Comparison of ENCODE assay signal across 12 cellular contexts in the genomic region with DNA sequence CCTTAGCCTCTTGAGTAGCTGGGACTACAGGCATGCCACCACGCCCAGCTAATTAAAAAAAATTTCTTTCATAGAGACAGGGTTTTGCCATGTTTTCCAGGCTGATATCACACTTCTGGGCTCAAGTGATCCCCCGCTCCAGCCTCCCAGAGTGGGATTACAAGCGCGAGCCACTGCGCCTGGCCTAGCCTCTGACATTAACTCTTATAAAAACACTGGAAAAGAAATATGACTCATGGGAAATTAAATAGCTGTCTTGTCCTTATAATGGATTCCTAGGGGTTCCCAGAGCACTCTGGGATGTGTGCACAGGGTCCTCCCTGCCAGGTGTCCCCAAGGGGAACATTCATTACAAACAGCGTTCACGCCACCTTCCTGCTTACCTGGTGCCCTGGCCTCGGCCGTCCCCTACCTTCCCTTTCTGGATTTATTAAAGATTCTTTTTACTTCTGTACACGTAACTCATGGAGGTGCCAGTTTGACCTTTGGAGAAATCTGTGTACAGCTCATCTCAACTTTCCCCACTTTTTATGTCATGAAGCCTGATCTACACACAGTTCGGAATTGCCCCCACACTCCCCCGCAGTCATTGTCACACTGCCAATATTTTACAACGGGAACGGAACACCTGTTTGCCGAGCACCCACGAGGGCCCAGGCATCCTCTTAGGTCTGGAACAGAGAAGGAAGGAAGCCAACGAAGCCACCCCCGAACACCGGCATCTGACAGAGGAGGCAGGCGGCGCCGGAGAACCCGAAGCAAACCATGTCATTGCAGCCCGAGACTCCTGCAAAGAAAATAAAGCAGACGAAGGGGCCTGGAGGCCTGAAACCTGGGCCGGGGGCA. TPM values are rescaled to one million over a fixed set of nuclear protein-coding genes. Genes with fewer than 3 reads are reported as not detected.
DNase-seq lines count a peak whose midpoint lies in the region; ATAC-seq, FAIRE-seq and TF ChIP-seq lines count a peak whose summit lies in the region.
"Had no signal": no experiment of that assay in that cellular context is flagged by ENCODE, and none has a peak within 500 bp of the region (broad histone marks: within the 10 kb centered on the region; RNA-seq: fewer than 3 reads in every experiment).

No MANE protein-coding gene starts in this region.

- H3K79me2 ChIP-seq in SK-N-SH (ENCODE audit: insufficient read depth) (no peaks in the 10 kb centered on the region), HepG2 (ENCODE audit: insufficient read depth, low read length) (no peaks in the 10 kb centered on the region)

- POLR2A ChIA-PET in SK-N-SH (lab: Yijun Ruan, JAX), result no interaction called here
- POLR2A ChIA-PET in HepG2 (lab: Yijun Ruan, JAX), result no interaction called here

- peak overlapping the region; percentile 40 for H3K4me3 Mint-ChIP-seq in stimulated activated memory B cell treated with anti-CD40 and anti-IgM and Interleukin-4, amounts not matched to agents 10 μg/mL and 1 μg/mL and 100 μg/mL, for 72 hours

- H3K27me3 Mint-ChIP-seq in stimulated activated memory B cell treated with anti-CD40 and anti-IgM and Interleukin-4, amounts not matched to agents 10 μg/mL and 1 μg/mL and 100 μg/mL, for 72 hours, result peaks cover 15% of the 10 kb centered on the region

- ATAC-seq in SK-N-SH treated with all-trans-retinoic acid at 6 μM for 48 hours, result peak; percentile 45
- no peak for ATAC-seq in stimulated activated memory B cell treated with anti-CD40 and anti-IgM and Interleukin-4, amounts not matched to agents 10 μg/mL and 1 μg/mL and 100 μg/mL, for 72 hours
- ATAC-seq in GM21423 (IDR thresholded peaks at IDR 0.05; ENCODE audit: unreplicated experiment), result no peak
- ATAC-seq in HepG2, result no peak
- ATAC-seq in GM18868 (IDR thresholded peaks at IDR 0.05; ENCODE audit: unreplicated experiment), result no peak

- CTCF ChIA-PET in SK-N-SH (lab: Yijun Ruan, JAX), result no interaction called here
- CTCF ChIA-PET in HepG2 (lab: Yijun Ruan, JAX; ENCODE audit: low intra/inter-chr PET ratio, low total read pairs), result no interaction called here

- DNase-seq in SK-N-SH (no peak), iris pigment epithelial cell (ENCODE audit: low read depth) (peak; percentile 16), HepG2 (ENCODE audit: low spot score) (no peak)
- peak; percentile 61 for DNase-seq in activated CD4-positive, alpha-beta T cell treated with anti-CD3 and anti-CD28 coated beads for 48 hours
- DNase-seq: ACHN, NCI-H510A treated with DMSO at 0.1 percent for 48 hours had no signal

- H3K4me2 ChIP-seq in SK-N-SH (no peak overlapping the region), HepG2 (ENCODE audit: low read depth, low read length) (no peak overlapping the region)

- H3K9me3 Mint-ChIP-seq in stimulated activated memory B cell treated with anti-CD40 and anti-IgM and Interleukin-4, amounts not matched to agents 10 μg/mL and 1 μg/mL and 100 μg/mL, for 72 hours, result peaks cover 3% of the 10 kb centered on the region

- H3F3A ChIP-seq in SK-N-SH (replicated peaks; ENCODE audit: insufficient read depth), result peaks cover 12% of the 10 kb centered on the region

- no peaks in the 10 kb centered on the region for H4K20me1 ChIP-seq in SK-N-SH (ENCODE audit: insufficient read depth)
- H4K20me1 ChIP-seq in HepG2 (ENCODE audit: insufficient read depth, low read length), result no peaks in the 10 kb centered on the region

- intact Hi-C loops in HepG2 (cut with micrococcal nuclease; ENCODE audit: unreplicated experiment), result no loop called here

- 83% methylated on average over 26 of the region's 26 CpGs for WGBS in SK-N-SH (ENCODE audit: low lambda C conversion rate)
- WGBS in HepG2 (ENCODE audit: low lambda C conversion rate), result 56% methylated on average over 26 of the region's 26 CpGs

- peaks cover 0 to 12% of the 10 kb centered on the region in 2 experiments; a peak in 2 of 4 replicates for H3K4me1 ChIP-seq in SK-N-SH (ENCODE audit: control insufficient read depth in 1 of 2, insufficient read depth in 2 of 2, low read depth in 1 of 2, low read length in 1 of 2)
- H3K4me1 ChIP-seq in HepG2 (ENCODE audit: insufficient read depth, low read length), result peaks cover 50% of the 10 kb centered on the region

- in situ Hi-C loops in HepG2 (cut with HindIII; ENCODE audit: extremely low pct_ligation_motif_present, low pct_unique_long_range_greater_than_20kb), result no loop called here

- no peak overlapping the region for H3K27ac ChIP-seq in SK-N-SH (ENCODE audit: low read depth in 2 of 2, low read length in 1 of 2)
- no peak overlapping the region for H3K27ac ChIP-seq in HepG2 (ENCODE audit: extremely low read length, insufficient read depth, low read length)
- H3K27ac ChIP-seq: HL-60, prostate gland had no signal

- no peaks in the 10 kb centered on the region for H3K9me2 ChIP-seq in SK-N-SH

- no peaks in the 10 kb centered on the region for H3K36me3 Mint-ChIP-seq in stimulated activated memory B cell treated with anti-CD40 and anti-IgM and Interleukin-4, amounts not matched to agents 10 μg/mL and 1 μg/mL and 100 μg/mL, for 72 hours

- FAIRE-seq in HepG2 (lab: Jason Lieb, UNC), result no peak

- TF ChIP-seq POLR2A in HepG2 (IDR thresholded peaks at IDR 0.05; ENCODE audit: insufficient read depth in 1 of 2, low read depth in 2 of 2, low read length in 2 of 2), result no peak

- BruUV-seq in HepG2 (replicated peaks; lab: Mats Ljungman, UMichigan), result no TSS peak

- H3K27me3 ChIP-seq in SK-N-SH (ENCODE audit: insufficient read depth) (no peaks in the 10 kb centered on the region), HepG2 (ENCODE audit: control insufficient read depth in 1 of 2, insufficient read depth in 2 of 2, low read length in 2 of 2) (peaks cover 2 to 19% of the 10 kb centered on the region in 2 experiments; a peak in 3 of 5 replicates)

- TF ChIP-seq CTCF in SK-N-SH (IDR thresholded peaks at IDR 0.05), result no peak
- no peak for TF ChIP-seq CTCF in HepG2 (CRISPR knock-in tag; IDR thresholded peaks at IDR 0.05)

- TF ChIP-seq RAD21 in SK-N-SH (IDR thresholded peaks at IDR 0.05; ENCODE audit: low read length), result no peak
- TF ChIP-seq RAD21 in HepG2 (CRISPR knock-in tag; IDR thresholded peaks at IDR 0.05), result no peak

- H3K36me3 ChIP-seq in SK-N-SH (replicated peaks in 1 of 2; ENCODE audit: control insufficient read depth in 1 of 2, insufficient read depth in 2 of 2, low read length in 1 of 2), result no peaks in the 10 kb centered on the region
- H3K36me3 ChIP-seq in HepG2 (replicated peaks in 1 of 2; ENCODE audit: control insufficient read depth in 1 of 2, insufficient read depth in 2 of 2, low read length in 2 of 2), result no peaks in the 10 kb centered on the region
- H3K36me3 ChIP-seq: prostate gland had no signal

- H3K9me3 ChIP-seq in SK-N-SH (no peaks in the 10 kb centered on the region), HepG2 (ENCODE audit: low read length) (no peaks in the 10 kb centered on the region)
- H3K9me3 ChIP-seq: prostate gland had no signal

- H2AFZ ChIP-seq in SK-N-SH (ENCODE audit: low read depth) (no peak overlapping the region), HepG2 (ENCODE audit: low read length) (no peak overlapping the region)

- H3K9ac ChIP-seq in SK-N-SH (no peak overlapping the region), HepG2 (ENCODE audit: insufficient read depth, low read depth, low read length) (no peak overlapping the region)

- TF ChIP-seq EP300 in SK-N-SH (IDR thresholded peaks at IDR 0.05; ENCODE audit: borderline replicate concordance in 1 of 2, low read depth in 1 of 2, low read length in 1 of 2) (no peak), HepG2 (IDR thresholded peaks at IDR 0.05; ENCODE audit: low read depth in 2 of 2, low read length in 2 of 2) (no peak), HepG2 (CRISPR knock-in tag; IDR thresholded peaks at IDR 0.05; ENCODE audit: borderline replicate concordance) (no peak)

- H3K27ac Mint-ChIP-seq in stimulated activated memory B cell treated with anti-CD40 and anti-IgM and Interleukin-4, amounts not matched to agents 10 μg/mL and 1 μg/mL and 100 μg/mL, for 72 hours, result peak overlapping the region; percentile 73

- H3K4me1 Mint-ChIP-seq in stimulated activated memory B cell treated with anti-CD40 and anti-IgM and Interleukin-4, amounts not matched to agents 10 μg/mL and 1 μg/mL and 100 μg/mL, for 72 hours, result peaks cover 8% of the 10 kb centered on the region

- H3K4me3 ChIP-seq in SK-N-SH (ENCODE audit: low read depth in 2 of 2, low read length in 1 of 2) (no peak overlapping the region), HepG2 (replicated peaks in 1 of 3; ENCODE audit: insufficient read depth in 1 of 3, low read depth in 2 of 3, low read length in 3 of 3) (no peak overlapping the region)
- H3K4me3 ChIP-seq: prostate gland had no signal

TF ChIP-seq in SK-N-SH, 30 proteins besides CTCF, POLR2A, EP300 and RAD21 (continues in another document):
- TF ChIP-seq MEF2A (IDR thresholded peaks at IDR 0.05; ENCODE audit: borderline replicate concordance, low read depth), result no peak

TF ChIP-seq in HepG2, 621 proteins besides CTCF, POLR2A, EP300 and RAD21 (continues in another document):
- no peak for TF ChIP-seq KDM5A (IDR thresholded peaks at IDR 0.05; ENCODE audit: borderline replicate concordance, low read length)

RNA-seq across cellular contexts. Expression of gene MEAK7, which starts 39.7 kb away (rescaled TPM):
- polyA plus RNA-seq in SK-N-SH (2012; rRNA removed) (11.9 and 19.0 TPM in 2 replicates), HepG2 (2011; rRNA removed) (11.8 and 12.0 TPM in 2 replicates)
- 9.7 and 12.5 TPM in 2 replicates for polyA plus RNA-seq in SK-N-SH (2012; cell fraction: cytosol; rRNA removed)
- 23.7 and 24.7 TPM in 2 replicates for polyA plus RNA-seq in SK-N-SH (2012; cell fraction: nucleus; rRNA removed)
- 14.7 and 17.4 TPM in 2 replicates for total RNA-seq in HepG2 (2016; rRNA removed; fragmentation: Illumina TruSeq; extraction: Trizol)
- total RNA-seq in HepG2 (2016; cell fraction: cytosol; rRNA removed; fragmentation: Illumina TruSeq; extraction: Trizol; ENCODE audit: low read depth), result 1.0 and 1.5 TPM in 2 replicates
- 14.3 and 19.5 TPM in 2 replicates for total RNA-seq in HepG2 (2016; cell fraction: insoluble cytoplasmic fraction; rRNA removed; fragmentation: Illumina TruSeq; extraction: Trizol)
- 3.8 and 4.1 TPM in 2 replicates for total RNA-seq in HepG2 (2016; cell fraction: membrane; rRNA removed; fragmentation: Illumina TruSeq; extraction: Trizol)
- total RNA-seq in HepG2 (2016; cell fraction: nucleus; rRNA removed; fragmentation: Illumina TruSeq; extraction: Trizol), result 13.9 and 16.3 TPM in 2 replicates
- polyA plus RNA-seq in HepG2 (2011; cell fraction: cytosol; rRNA removed), result 10.9 and 11.8 TPM in 2 replicates
- 13.6 and 14.0 TPM in 2 replicates for polyA plus RNA-seq in HepG2 (2011; cell fraction: nucleus; rRNA removed)
- polyA plus RNA-seq in HepG2 (2012), result 6.9 and 8.1 TPM in 2 replicates
- polyA plus RNA-seq in HepG2 (2016; cell fraction: cytosol; fragmentation: Illumina TruSeq; extraction: Trizol; ENCODE audit: low read depth), result 0.46 and 0.59 TPM in 2 replicates
- 10.6 and 11.4 TPM in 2 replicates for polyA plus RNA-seq in HepG2 (2016; cell fraction: insoluble cytoplasmic fraction; fragmentation: Illumina TruSeq; extraction: Trizol; ENCODE audit: low read depth)
- 1.5 and 1.9 TPM in 2 replicates for polyA plus RNA-seq in HepG2 (2016; cell fraction: membrane; fragmentation: Illumina TruSeq; extraction: Trizol; ENCODE audit: low read depth)
- polyA plus RNA-seq in HepG2 (2016; cell fraction: nucleus; fragmentation: Illumina TruSeq; extraction: Trizol; ENCODE audit: insufficient read depth, low read depth), result 9.0 and 10.6 TPM in 2 replicates
- 20.4 and 30.6 TPM in 2 replicates for polyA minus RNA-seq in HepG2 (2011; rRNA and poly(A)+ RNA removed; ENCODE audit: low replicate concordance)
- 7.9 and 10.9 TPM in 2 replicates for polyA minus RNA-seq in HepG2 (2011; cell fraction: cytosol; rRNA and poly(A)+ RNA removed)
- polyA minus RNA-seq in HepG2 (2011; cell fraction: nucleus; rRNA and poly(A)+ RNA removed), result 17.6 and 19.1 TPM in 2 replicates

Comparison
In these comparisons a context has a peak if more than half of its experiments do, and no peak if none do; other contexts are left out.
1. DNase-seq: peak in activated CD4-positive, alpha-beta T cell treated with anti-CD3 and anti-CD28 coated beads for 48 hours (single experiment) and iris pigment epithelial cell (single experiment); none in SK-N-SH (single experiment) and HepG2 (single experiment).